9 cellular contexts compared by ENCODE assay signal in the genomic region with DNA sequence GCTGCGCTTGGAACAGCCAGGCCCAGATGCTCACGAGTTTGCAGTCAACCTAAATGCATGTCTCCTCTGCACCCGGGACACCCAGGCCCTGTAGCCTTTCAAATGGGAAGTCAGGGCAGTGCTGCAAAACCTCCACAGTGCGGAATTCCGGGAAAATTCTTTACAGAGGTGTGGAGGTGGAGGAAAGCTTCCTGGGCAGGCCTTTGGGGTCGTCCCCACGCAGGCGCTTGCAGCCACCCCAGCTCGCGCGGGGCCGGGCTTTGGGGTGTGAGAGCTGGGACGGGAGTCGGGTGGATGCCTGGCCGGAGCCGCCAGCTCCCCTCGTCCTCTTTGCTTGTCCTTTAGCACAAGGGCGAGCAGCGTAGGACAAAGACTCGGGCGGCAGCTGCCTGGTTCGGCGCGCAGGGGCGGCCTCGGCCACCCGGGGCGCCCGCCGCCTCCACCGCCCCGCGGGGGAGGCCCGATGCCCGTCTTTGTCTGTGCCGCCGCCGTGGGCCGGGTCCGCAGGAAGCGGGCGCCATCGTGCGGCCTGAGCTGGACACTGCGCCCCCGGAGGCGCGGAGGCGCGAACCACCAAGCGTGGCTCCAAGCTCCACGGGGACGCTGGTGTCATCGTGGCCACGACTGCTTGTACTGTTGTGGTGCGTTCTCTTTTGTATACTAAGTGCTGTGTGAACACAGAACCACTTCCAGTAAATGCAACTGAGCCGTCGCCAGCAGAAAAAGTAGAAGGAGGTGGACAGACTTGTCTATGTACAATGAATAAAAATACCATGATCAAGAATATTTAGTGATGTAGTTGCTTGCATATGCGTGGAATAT. TPM values are rescaled to one million over a fixed set of nuclear protein-coding genes. Genes with fewer than 3 reads are reported as not detected.
DNase-seq lines count a peak whose midpoint lies in the region; ATAC-seq and TF ChIP-seq lines count a peak whose summit lies in the region.
"Had no signal": no experiment of that assay in that cellular context is flagged by ENCODE, and none has a peak within 500 bp of the region (broad histone marks: within the 10 kb centered on the region; RNA-seq: fewer than 3 reads in every experiment).

No MANE protein-coding gene starts in this region.

- DNase-seq in AG09309 (ENCODE audit: low read depth) (no peak), NCI-H2227 treated with DMSO at 0.1 percent for 48 hours (lab: John Stamatoyannopoulos, UW) (peak; percentile 55), midbrain (lab: John Stamatoyannopoulos, UW) (peak; percentile 73)
- DNase-seq in activated CD8-positive, alpha-beta T cell treated with anti-CD3 and anti-CD28 coated beads, Interleukin-2, amount 10 ng/mL, durations not matched to agents 7 days and 5 days: peak; percentile 73
- DNase-seq in stimulated activated CD8-positive, alpha-beta memory T cell treated with anti-CD3 and anti-CD28 coated beads, Interleukin-2, amount 100 ng/mL, for 1 hour (ENCODE audit: low read depth in 2 of 2): peak; percentile 26 to 43

- POLR2A ChIA-PET in activated CD8-positive, alpha-beta T cell treated with anti-CD3 and anti-CD28 coated beads, Interleukin-2, amount 10 ng/mL, durations not matched to agents 7 days and 5 days (lab: Charles Lee): interaction anchor here (1.3 kb wide), 1 partner anchor 21 kb away, joined by 3 read pairs; no protein-coding TSS in a partner anchor

- H3K4me1 ChIP-seq in endocrine pancreas (ENCODE audit: control insufficient read depth, insufficient read depth, low read length): no peaks in the 10 kb centered on the region

- no peak overlapping the region for H3K27ac Mint-ChIP-seq in activated CD8-positive, alpha-beta T cell treated with anti-CD3 and anti-CD28 coated beads, Interleukin-2, amount 10 ng/mL, durations not matched to agents 7 days and 5 days

- no peak overlapping the region for H3K4me3 Mint-ChIP-seq in activated CD8-positive, alpha-beta T cell treated with anti-CD3 and anti-CD28 coated beads, Interleukin-2, amount 10 ng/mL, durations not matched to agents 7 days and 5 days

- no peaks in the 10 kb centered on the region for H3K9me3 Mint-ChIP-seq in activated CD8-positive, alpha-beta T cell treated with anti-CD3 and anti-CD28 coated beads, Interleukin-2, amount 10 ng/mL, durations not matched to agents 7 days and 5 days (ENCODE audit: insufficient read depth)

- H3K9me3 ChIP-seq in endocrine pancreas (ENCODE audit: control insufficient read depth, low read length): no peaks in the 10 kb centered on the region

- peak overlapping the region; percentile 48 for H3K4me3 ChIP-seq in AG09309 (ENCODE audit: control insufficient read depth, low read depth, low read length)
- no peak overlapping the region for H3K4me3 ChIP-seq in endocrine pancreas (ENCODE audit: control insufficient read depth, insufficient read depth, low read length)

- no peaks in the 10 kb centered on the region for H3K36me3 Mint-ChIP-seq in activated CD8-positive, alpha-beta T cell treated with anti-CD3 and anti-CD28 coated beads, Interleukin-2, amount 10 ng/mL, durations not matched to agents 7 days and 5 days (ENCODE audit: low read depth)

- CTCF ChIA-PET in activated CD8-positive, alpha-beta T cell treated with anti-CD3 and anti-CD28 coated beads, Interleukin-2, amount 10 ng/mL, durations not matched to agents 7 days and 5 days (lab: Charles Lee): interaction anchor here (0.7 to 7.2 kb wide), 27 partner anchors 9 to 1820 kb away, joined by 3 to 93 read pairs (median 4); no protein-coding TSS in a partner anchor

- H3K9ac ChIP-seq in endocrine pancreas (ENCODE audit: control insufficient read depth, insufficient read depth, low read length): peak overlapping the region; percentile 30

- H3K4me1 Mint-ChIP-seq in activated CD8-positive, alpha-beta T cell treated with anti-CD3 and anti-CD28 coated beads, Interleukin-2, amount 10 ng/mL, durations not matched to agents 7 days and 5 days (ENCODE audit: low read depth): peaks cover 2% of the 10 kb centered on the region

- peak; percentile 81 for TF ChIP-seq CTCF in AG09309 (IDR thresholded peaks at IDR 0.05; ENCODE audit: control insufficient read depth, insufficient read depth, low read depth, low read length, missing control alignments)

- ATAC-seq in GM18519 (IDR thresholded peaks at IDR 0.05; ENCODE audit: low FRiP score, unreplicated experiment): peak; percentile 88
- peak; percentile 97 for ATAC-seq in HG03064 (IDR thresholded peaks at IDR 0.05; ENCODE audit: low read depth, unreplicated experiment)
- peak; percentile 96 for ATAC-seq in activated CD8-positive, alpha-beta T cell treated with anti-CD3 and anti-CD28 coated beads, Interleukin-2, amount 10 ng/mL, durations not matched to agents 7 days and 5 days

- peaks cover 28% of the 10 kb centered on the region for H3K27me3 Mint-ChIP-seq in activated CD8-positive, alpha-beta T cell treated with anti-CD3 and anti-CD28 coated beads, Interleukin-2, amount 10 ng/mL, durations not matched to agents 7 days and 5 days (ENCODE audit: low read depth)

- H3K36me3 ChIP-seq in endocrine pancreas (ENCODE audit: control insufficient read depth, insufficient read depth, low read length): no peaks in the 10 kb centered on the region

- no peaks in the 10 kb centered on the region for H3K27me3 ChIP-seq in endocrine pancreas (ENCODE audit: control insufficient read depth, insufficient read depth, low read length)

RNA-seq across cellular contexts. Expression of a gene that starts 28.2 kb away (rescaled TPM):
- total RNA-seq in activated CD8-positive, alpha-beta T cell treated with anti-CD3 and anti-CD28 coated beads, Interleukin-2, amount 10 ng/mL, durations not matched to agents 7 days and 5 days: under 1 TPM in 1 of 2 experiments, not detected in 1; 0.03 TPM
- total RNA-seq: T-helper 1 cell treated with Interleukin-12 subunit alpha and Interleukin-12 subunit beta and Interleukin-4 antibody, amounts not matched to agents 30 ng/mL and 1 ng/mL, for 36 hours had no signal
